17 cellular contexts compared by ENCODE assay signal in the genomic region with DNA sequence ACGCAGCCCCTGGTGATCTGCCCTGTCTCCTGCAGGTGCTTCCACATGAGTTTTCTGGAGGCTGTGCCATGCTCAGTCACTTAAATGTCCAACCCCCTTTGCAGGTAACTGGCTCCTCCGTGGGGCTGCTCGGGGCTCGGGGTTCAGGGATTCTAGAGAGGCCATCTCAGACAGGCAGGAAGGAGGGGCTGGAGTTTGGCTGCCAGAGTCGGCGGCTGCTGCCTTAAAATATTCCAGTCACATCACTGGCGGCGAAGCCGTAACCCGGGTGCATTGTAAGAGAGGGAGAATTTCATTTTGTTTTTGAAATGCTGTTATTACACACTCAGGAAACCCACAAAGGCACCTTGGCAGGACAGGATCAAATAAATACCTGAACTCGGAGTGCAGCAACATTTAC.
"Had no signal": no experiment of that assay in that cellular context is flagged by ENCODE, and none has a peak within 500 bp of the region (broad histone marks: within the 10 kb centered on the region; RNA-seq: fewer than 3 reads in every experiment).

No MANE protein-coding gene starts in this region.

- H3K36me3 Mint-ChIP-seq: memory B cell; stimulated activated memory B cell treated with anti-CD40 and anti-IgM and Interleukin-4, amounts not matched to agents 10 μg/mL and 1 μg/mL and 100 μg/mL, for 72 hours had no signal

- DNase-seq: cerebellar nuclear complex; effector CD4-positive, alpha-beta T cell; islet precursor cell; naive B cell; occipital lobe; pancreas; spleen; stimulated activated CD4-positive, alpha-beta T cell treated with anti-CD3 and anti-CD28 coated beads, Interleukin-15, amount 100 ng/mL, for 24 hours; stimulated activated CD4-positive, alpha-beta T cell treated with anti-CD3 and anti-CD28 coated beads, Interleukin-1b, Interleukin-23, amount 100 ng/mL, for 48 hours; stimulated activated CD4-positive, alpha-beta T cell treated with anti-CD3 and anti-CD28 coated beads, Interleukin-4, amount 100 ng/mL, for 24 hours; tibial artery had no signal

- ATAC-seq: left lobe of liver; pancreas; sciatic nerve; stimulated activated memory B cell treated with anti-CD40 and anti-IgM and Interleukin-4, amounts not matched to agents 10 μg/mL and 1 μg/mL and 100 μg/mL, for 72 hours had no signal

- H3K4me3 Mint-ChIP-seq: memory B cell; mesothelial cell of epicardium; stimulated activated memory B cell treated with anti-CD40 and anti-IgM and Interleukin-4, amounts not matched to agents 10 μg/mL and 1 μg/mL and 100 μg/mL, for 72 hours; stimulated activated naive CD8-positive, alpha-beta T cell treated with anti-CD3 and anti-CD28 coated beads, Interleukin-15, Interleukin-2, amounts not matched to agents 100 ng/mL and 50 ng/mL, for 24 hours had no signal

- H3K4me1 Mint-ChIP-seq: mesothelial cell of epicardium; naive B cell; stimulated activated memory B cell treated with anti-CD40 and anti-IgM and Interleukin-4, amounts not matched to agents 10 μg/mL and 1 μg/mL and 100 μg/mL, for 72 hours had no signal

- H3K27ac Mint-ChIP-seq: memory B cell; mesothelial cell of epicardium; naive B cell; stimulated activated memory B cell treated with anti-CD40 and anti-IgM and Interleukin-4, amounts not matched to agents 10 μg/mL and 1 μg/mL and 100 μg/mL, for 72 hours; stimulated activated naive CD8-positive, alpha-beta T cell treated with anti-CD3 and anti-CD28 coated beads, Interleukin-15, Interleukin-2, amounts not matched to agents 100 ng/mL and 50 ng/mL, for 24 hours had no signal
